20 cellular contexts compared by ENCODE assay signal in the genomic region with DNA sequence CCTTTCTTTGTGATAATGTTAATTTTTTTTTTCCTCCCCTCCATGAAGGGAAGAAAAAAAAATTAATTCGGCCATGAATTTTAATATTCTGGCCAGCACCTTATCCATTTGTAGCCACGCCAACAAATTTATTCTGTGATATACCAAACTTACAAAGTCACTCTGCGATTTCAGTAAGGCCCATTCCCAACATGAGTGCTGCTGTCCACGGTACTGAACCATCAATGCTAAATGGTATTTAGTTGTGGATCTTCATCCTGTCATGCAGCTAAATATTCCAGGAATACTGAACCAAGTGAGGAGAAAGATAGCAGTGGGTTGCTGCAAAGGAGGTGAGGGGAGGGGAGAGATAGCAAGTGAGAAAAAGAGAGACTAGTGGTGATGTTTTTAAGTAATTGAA. TPM values are rescaled to one million over a fixed set of nuclear protein-coding genes. Genes with fewer than 3 reads are reported as not detected.
DNase-seq lines count a peak whose midpoint lies in the region; ATAC-seq, FAIRE-seq and TF ChIP-seq lines count a peak whose summit lies in the region.
"Had no signal": no experiment of that assay in that cellular context is flagged by ENCODE, and none has a peak within 500 bp of the region (broad histone marks: within the 10 kb centered on the region; RNA-seq: fewer than 3 reads in every experiment).

No MANE protein-coding gene starts in this region.

- H3K4me3 ChIP-seq in breast epithelium (no peak overlapping the region), SJCRH30 (no peak overlapping the region), endothelial cell of umbilical vein (replicated peaks in 1 of 3; ENCODE audit: insufficient read depth in 1 of 3, low read depth in 1 of 3, low read length in 3 of 3) (no peak overlapping the region)
- H3K4me3 ChIP-seq: gastroesophageal sphincter, right atrium auricular region, upper lobe of right lung had no signal

- no peak overlapping the region for H3K27ac Mint-ChIP-seq in MCF 10A (ENCODE audit: low read depth, unreplicated experiment)
- H3K27ac Mint-ChIP-seq: activated naive CD8-positive, alpha-beta T cell treated with anti-CD3 and anti-CD28 coated beads for 36 hours; dendritic cell treated with granulocyte-macrophage colony-stimulating factor and Interleukin-4, amounts not matched to agents 40 ng/mL and 50 ng/mL, for 4 days; natural killer cell treated with Interleukin-12 subunit alpha and Interleukin-12 subunit beta and Interleukin-15 and Interleukin-18, amount 100 ng/mL, for 72 hours had no signal

- H3K4me1 ChIP-seq in breast epithelium (no peaks in the 10 kb centered on the region), SJCRH30 (no peaks in the 10 kb centered on the region), endothelial cell of umbilical vein (ENCODE audit: control insufficient read depth, extremely low read depth, insufficient read depth, low read length) (no peaks in the 10 kb centered on the region)
- H3K4me1 ChIP-seq: gastroesophageal sphincter, right atrium auricular region, upper lobe of right lung had no signal

- BruUV-seq in MCF 10A (replicated peaks; lab: Mats Ljungman, UMichigan) (no TSS peak), endothelial cell of umbilical vein (replicated peaks; lab: Mats Ljungman, UMichigan) (no TSS peak)

- H3K27ac ChIP-seq in breast epithelium (no peak overlapping the region), SJCRH30 (no peak overlapping the region), endothelial cell of umbilical vein (ENCODE audit: insufficient read depth, low read depth, low read length) (no peak overlapping the region)
- H3K27ac ChIP-seq: gastroesophageal sphincter, right atrium auricular region, upper lobe of right lung had no signal

- intact Hi-C loops in MCF 10A (cut with micrococcal nuclease) (no loop called here), breast epithelium (cut with DNase I; ENCODE audit: low total_unique reads) (no loop called here), endothelial cell of umbilical vein (cut with micrococcal nuclease) (no loop called here)

- no peak overlapping the region for H3K4me2 ChIP-seq in endothelial cell of umbilical vein (ENCODE audit: insufficient read depth, low read length)

- H3K9me3 ChIP-seq in breast epithelium: no peaks in the 10 kb centered on the region
- no peaks in the 10 kb centered on the region for H3K9me3 ChIP-seq in SJCRH30 (replicated peaks)
- no peaks in the 10 kb centered on the region for H3K9me3 ChIP-seq in endothelial cell of umbilical vein (replicated peaks; ENCODE audit: control insufficient read depth, insufficient read depth, low read length)
- H3K9me3 ChIP-seq: gastroesophageal sphincter, right atrium auricular region, upper lobe of right lung had no signal

- no peaks in the 10 kb centered on the region for H3K27me3 Mint-ChIP-seq in MCF 10A (ENCODE audit: insufficient read depth, unreplicated experiment)
- H3K27me3 Mint-ChIP-seq: activated naive CD8-positive, alpha-beta T cell treated with anti-CD3 and anti-CD28 coated beads for 36 hours; dendritic cell treated with granulocyte-macrophage colony-stimulating factor and Interleukin-4, amounts not matched to agents 40 ng/mL and 50 ng/mL, for 4 days; natural killer cell treated with Interleukin-12 subunit alpha and Interleukin-12 subunit beta and Interleukin-15 and Interleukin-18, amount 100 ng/mL, for 72 hours had no signal

- H3K9me1 ChIP-seq in endothelial cell of umbilical vein (replicated peaks; ENCODE audit: control insufficient read depth, extremely low read depth, insufficient read depth, low read length): no peaks in the 10 kb centered on the region

- no peak for ATAC-seq in HG03175 (IDR thresholded peaks at IDR 0.05; ENCODE audit: unreplicated experiment)
- no peak for ATAC-seq in HG03135 (IDR thresholded peaks at IDR 0.05; ENCODE audit: unreplicated experiment)
- ATAC-seq in HG03095 (IDR thresholded peaks at IDR 0.05; ENCODE audit: unreplicated experiment): no peak
- ATAC-seq: gastroesophageal sphincter; natural killer cell treated with Interleukin-12 subunit alpha and Interleukin-12 subunit beta and Interleukin-15 and Interleukin-18, amount 100 ng/mL, for 72 hours; upper lobe of right lung had no signal

- peak; percentile 35 for DNase-seq in MCF 10A (ENCODE audit: unreplicated experiment)
- no peak for DNase-seq in breast epithelium (ENCODE audit: low spot score in 2 of 2)
- peak; percentile 19 to 53 for DNase-seq in SJCRH30
- DNase-seq in endothelial cell of umbilical vein (ENCODE audit: low read depth, low spot score): peak; percentile 22
- DNase-seq in renal cortical epithelial cell (ENCODE audit: low read depth): peak; percentile 30
- DNase-seq: activated CD4-positive, CD25-positive, alpha-beta regulatory T cell; activated CD8-positive, alpha-beta memory T cell treated with anti-CD3 and anti-CD28 coated beads, Interleukin-2, amount 50 U/mL, for 48 hours; activated naive CD8-positive, alpha-beta T cell treated with anti-CD3 and anti-CD28 coated beads for 36 hours; Calu3; SHP77 treated with DMSO at 0.1 percent for 48 hours; stimulated activated CD4-positive, alpha-beta T cell treated with anti-CD3 and anti-CD28 coated beads, Interleukin-4, amount 100 ng/mL, for 1 hour; upper lobe of right lung had no signal

- H3K27me3 ChIP-seq in breast epithelium (no peaks in the 10 kb centered on the region), SJCRH30 (no peaks in the 10 kb centered on the region), endothelial cell of umbilical vein (ENCODE audit: control insufficient read depth in 2 of 2, insufficient read depth in 2 of 2, low read length in 2 of 2) (no peaks in the 10 kb centered on the region)
- H3K27me3 ChIP-seq: gastroesophageal sphincter, right atrium auricular region, upper lobe of right lung had no signal

- FAIRE-seq in endothelial cell of umbilical vein (lab: Jason Lieb, UNC): no peak

- dilution Hi-C loops in endothelial cell of umbilical vein (cut with MboI; ENCODE audit: extremely low pct_ligation_motif_present, low sequenced_read_pairs): no loop called here

- H3K79me2 ChIP-seq in endothelial cell of umbilical vein (ENCODE audit: control insufficient read depth, insufficient read depth, low read length): no peaks in the 10 kb centered on the region

- peaks cover 10% of the 10 kb centered on the region for H3K36me3 ChIP-seq in breast epithelium
- H3K36me3 ChIP-seq in SJCRH30: peaks cover 18% of the 10 kb centered on the region
- H3K36me3 ChIP-seq in endothelial cell of umbilical vein (ENCODE audit: control insufficient read depth in 2 of 2, extremely low read depth in 1 of 2, insufficient read depth in 2 of 2, low read length in 2 of 2): peaks cover 2 to 8% of the 10 kb centered on the region in 2 experiments

- H3K4me1 Mint-ChIP-seq in MCF 10A (ENCODE audit: insufficient read depth, unreplicated experiment): no peaks in the 10 kb centered on the region
- H3K4me1 Mint-ChIP-seq: activated naive CD8-positive, alpha-beta T cell treated with anti-CD3 and anti-CD28 coated beads for 36 hours had no signal

- H2AFZ ChIP-seq in endothelial cell of umbilical vein (ENCODE audit: low read depth, low read length): no peak overlapping the region

- POLR2A ChIA-PET in MCF 10A (lab: Yijun Ruan, JAX): no interaction called here
- POLR2A ChIA-PET in endothelial cell of umbilical vein (lab: Charles Lee): no interaction called here

- no peak overlapping the region for H3K4me3 Mint-ChIP-seq in MCF 10A (ENCODE audit: unreplicated experiment)
- H3K4me3 Mint-ChIP-seq: activated naive CD8-positive, alpha-beta T cell treated with anti-CD3 and anti-CD28 coated beads for 36 hours; dendritic cell treated with granulocyte-macrophage colony-stimulating factor and Interleukin-4, amounts not matched to agents 40 ng/mL and 50 ng/mL, for 4 days; natural killer cell treated with Interleukin-12 subunit alpha and Interleukin-12 subunit beta and Interleukin-15 and Interleukin-18, amount 100 ng/mL, for 72 hours had no signal

- TF ChIP-seq POLR2A in breast epithelium (IDR thresholded peaks at IDR 0.05) (no peak), endothelial cell of umbilical vein (IDR thresholded peaks at IDR 0.05; ENCODE audit: low read depth, low read length) (no peak)

- CTCF ChIA-PET in MCF 10A (lab: Yijun Ruan, JAX): interaction anchor here (0.6 to 1.5 kb wide), 2 partner anchors 25 to 56 kb away, joined by 4 read pairs; a partner anchor contains a TSS
- CTCF ChIA-PET in endothelial cell of umbilical vein (lab: Charles Lee): interaction anchor here (1.3 kb wide), 1 partner anchor 9 kb away, joined by 4 read pairs; no protein-coding TSS in a partner anchor

- H3K9ac ChIP-seq in endothelial cell of umbilical vein (replicated peaks; ENCODE audit: extremely low read depth, insufficient read depth, low read length): no peak overlapping the region

- no peak for TF ChIP-seq CTCF in MCF 10A (IDR thresholded peaks at IDR 0.05; ENCODE audit: unreplicated experiment)
- TF ChIP-seq CTCF in breast epithelium (IDR thresholded peaks at IDR 0.05): no peak
- no peak for TF ChIP-seq CTCF in endothelial cell of umbilical vein (IDR thresholded peaks at IDR 0.05; ENCODE audit: extremely low read depth in 1 of 2, insufficient read depth in 1 of 2, low read depth in 1 of 2, low read length in 2 of 2)

- H3K9me3 Mint-ChIP-seq in MCF 10A (ENCODE audit: unreplicated experiment): no peaks in the 10 kb centered on the region
- H3K9me3 Mint-ChIP-seq: activated naive CD8-positive, alpha-beta T cell treated with anti-CD3 and anti-CD28 coated beads for 36 hours; dendritic cell treated with granulocyte-macrophage colony-stimulating factor and Interleukin-4, amounts not matched to agents 40 ng/mL and 50 ng/mL, for 4 days; natural killer cell treated with Interleukin-12 subunit alpha and Interleukin-12 subunit beta and Interleukin-15 and Interleukin-18, amount 100 ng/mL, for 72 hours had no signal

- H3K36me3 Mint-ChIP-seq in MCF 10A (ENCODE audit: insufficient read depth, unreplicated experiment): peaks cover 52% of the 10 kb centered on the region

- no peaks in the 10 kb centered on the region for H4K20me1 ChIP-seq in endothelial cell of umbilical vein (replicated peaks; ENCODE audit: control insufficient read depth, extremely low read depth, insufficient read depth, low read length)

RNA-seq across cellular contexts. Expression of a gene that starts 19.5 kb away (rescaled TPM):
- total RNA-seq in MCF 10A (2022) (not detected in 2 replicates), breast epithelium (1 to 10 TPM in 2 of 3 donors, under 1 TPM in 1; 0.80 to 1.5 (median 1.3) TPM), endothelial cell of umbilical vein (0.15 and 0.18 TPM in 2 replicates), renal cortical epithelial cell (1.5 TPM in 1 of 2 replicates, not detected in the other)
- total RNA-seq in SJCRH30 (2014; rRNA removed; shearing (Covaris generic)): 1.6 and 2.1 TPM in 2 replicates
- 0.06 TPM in 1 of 2 replicates, not detected in the other for polyA plus RNA-seq in endothelial cell of umbilical vein
- 0.06 and 0.13 TPM in 2 replicates for polyA plus RNA-seq in endothelial cell of umbilical vein (2011; cell fraction: cytosol; rRNA removed)
- 0.48 and 0.53 TPM in 2 replicates for polyA plus RNA-seq in endothelial cell of umbilical vein (2011; cell fraction: nucleus; rRNA removed)
- polyA plus RNA-seq in endothelial cell of umbilical vein (2012): 0.13 TPM in 1 of 2 replicates, not detected in the other
- polyA minus RNA-seq in endothelial cell of umbilical vein: not detected in 2 replicates
- not detected for polyA minus RNA-seq in endothelial cell of umbilical vein (2011; cell fraction: cytosol; rRNA and poly(A)+ RNA removed)
- polyA minus RNA-seq in endothelial cell of umbilical vein (2011; cell fraction: nucleus; rRNA and poly(A)+ RNA removed): 0.29 and 0.34 TPM in 2 replicates

RNA-seq across cellular contexts. Expression of a gene that starts 25.5 kb away (rescaled TPM):
- total RNA-seq in MCF 10A (2022): 41.6 and 57.2 TPM in 2 replicates
- total RNA-seq in breast epithelium: 10 to 100 TPM; 28.0 to 48.2 (median 39.0) TPM
- total RNA-seq in SJCRH30 (2014; rRNA removed; shearing (Covaris generic)): 54.9 and 57.0 TPM in 2 replicates
- 37.9 and 44.2 TPM in 2 replicates for total RNA-seq in endothelial cell of umbilical vein
- 16.6 and 18.7 TPM in 2 replicates for polyA plus RNA-seq in endothelial cell of umbilical vein
- polyA plus RNA-seq in endothelial cell of umbilical vein (2011; cell fraction: cytosol; rRNA removed): 21.9 and 22.9 TPM in 2 replicates
- polyA plus RNA-seq in endothelial cell of umbilical vein (2011; cell fraction: nucleus; rRNA removed): 5.7 and 9.0 TPM in 2 replicates
- 29.5 and 47.2 TPM in 2 replicates for polyA plus RNA-seq in endothelial cell of umbilical vein (2012)
- 9.6 and 17.3 TPM in 2 replicates for polyA minus RNA-seq in endothelial cell of umbilical vein
- polyA minus RNA-seq in endothelial cell of umbilical vein (2011; cell fraction: cytosol; rRNA and poly(A)+ RNA removed): 11.1 TPM
- polyA minus RNA-seq in endothelial cell of umbilical vein (2011; cell fraction: nucleus; rRNA and poly(A)+ RNA removed): 4.8 and 5.3 TPM in 2 replicates
- total RNA-seq in renal cortical epithelial cell: 23.4 and 26.2 TPM in 2 replicates

RNA-seq across cellular contexts. Expression of a gene that starts 43.3 kb away (rescaled TPM):
- not detected in 2 replicates for total RNA-seq in MCF 10A (2022)
- total RNA-seq in breast epithelium: not detected
- total RNA-seq in SJCRH30 (2014; rRNA removed; shearing (Covaris generic)): not detected in 2 replicates
- total RNA-seq in endothelial cell of umbilical vein: 0.72 TPM in 1 of 2 replicates, not detected in the other
- 1.2 and 1.5 TPM in 2 replicates for polyA plus RNA-seq in endothelial cell of umbilical vein
- polyA plus RNA-seq in endothelial cell of umbilical vein (2011; cell fraction: cytosol; rRNA removed): 0.63 and 0.71 TPM in 2 replicates
- 1.2 TPM in 2 replicates for polyA plus RNA-seq in endothelial cell of umbilical vein (2011; cell fraction: nucleus; rRNA removed)
- not detected in 2 replicates for polyA plus RNA-seq in endothelial cell of umbilical vein (2012)
- 0.68 and 1.4 TPM in 2 replicates for polyA minus RNA-seq in endothelial cell of umbilical vein
- not detected for polyA minus RNA-seq in endothelial cell of umbilical vein (2011; cell fraction: cytosol; rRNA and poly(A)+ RNA removed)
- polyA minus RNA-seq in endothelial cell of umbilical vein (2011; cell fraction: nucleus; rRNA and poly(A)+ RNA removed): 0.87 and 1.5 TPM in 2 replicates
- not detected in 2 replicates for total RNA-seq in renal cortical epithelial cell
- total RNA-seq: activated naive CD8-positive, alpha-beta T cell treated with anti-CD3 and anti-CD28 coated beads for 36 hours; Calu3; gastroesophageal sphincter; kidney epithelial cell; natural killer cell treated with Interleukin-12 subunit alpha and Interleukin-12 subunit beta and Interleukin-15 and Interleukin-18, amount 100 ng/mL, for 72 hours; right atrium auricular region; upper lobe of right lung had no signal

RNA-seq across cellular contexts. Expression of a gene that starts 51.3 kb away (rescaled TPM):
- not detected in 2 replicates for total RNA-seq in MCF 10A (2022)
- under 1 TPM in 1 of 3 donors, not detected in 2; 0.80 TPM for total RNA-seq in breast epithelium
- total RNA-seq in SJCRH30 (2014; rRNA removed; shearing (Covaris generic)): not detected in 2 replicates
- total RNA-seq in endothelial cell of umbilical vein: 0.38 TPM in 1 of 2 replicates, not detected in the other
- 0.03 TPM in 1 of 2 replicates, not detected in the other for polyA plus RNA-seq in endothelial cell of umbilical vein
- 0.11 TPM in 1 of 2 replicates, not detected in the other for polyA plus RNA-seq in endothelial cell of umbilical vein (2011; cell fraction: cytosol; rRNA removed)
- 0.15 TPM in 1 of 2 replicates, not detected in the other for polyA plus RNA-seq in endothelial cell of umbilical vein (2011; cell fraction: nucleus; rRNA removed)
- not detected in 2 replicates for polyA plus RNA-seq in endothelial cell of umbilical vein (2012)
- not detected in 2 replicates for polyA minus RNA-seq in endothelial cell of umbilical vein
- 4.5 TPM for polyA minus RNA-seq in endothelial cell of umbilical vein (2011; cell fraction: cytosol; rRNA and poly(A)+ RNA removed)
- polyA minus RNA-seq in endothelial cell of umbilical vein (2011; cell fraction: nucleus; rRNA and poly(A)+ RNA removed): not detected in 2 replicates
- total RNA-seq in renal cortical epithelial cell: not detected in 2 replicates
- total RNA-seq: activated naive CD8-positive, alpha-beta T cell treated with anti-CD3 and anti-CD28 coated beads for 36 hours; Calu3; gastroesophageal sphincter; kidney epithelial cell; natural killer cell treated with Interleukin-12 subunit alpha and Interleukin-12 subunit beta and Interleukin-15 and Interleukin-18, amount 100 ng/mL, for 72 hours had no signal

Comparison
In these comparisons a context has a peak if more than half of its experiments do, and no peak if none do; other contexts are left out.
1. DNase-seq: peak in MCF 10A (single experiment), SJCRH30 (2 of 2), endothelial cell of umbilical vein (single experiment) and renal cortical epithelial cell (single experiment); none in breast epithelium (0 of 2).